18 cellular contexts compared by ENCODE assay signal in genomic region chr5:351084-351910, GRCh38. TPM values are rescaled to one million over a fixed set of nuclear protein-coding genes. Genes with fewer than 3 reads are reported as not detected.
DNase-seq lines count a peak whose midpoint lies in the region; ATAC-seq, FAIRE-seq and TF ChIP-seq lines count a peak whose summit lies in the region.
"Had no signal": no experiment of that assay in that cellular context is flagged by ENCODE, and none has a peak within 500 bp of the region (broad histone marks: within the 10 kb centered on the region; RNA-seq: fewer than 3 reads in every experiment).

No MANE protein-coding gene starts in this region.

- H2AFZ ChIP-seq in neural progenitor cell (replicated peaks) = no peak overlapping the region

- H3K9me3 Mint-ChIP-seq in activated CD4-positive, alpha-beta memory T cell treated with anti-CD3 and anti-CD28 coated beads for 36 hours = peaks cover 3% of the 10 kb centered on the region
- H3K9me3 Mint-ChIP-seq in activated CD4-positive, alpha-beta memory T cell treated with anti-CD3 and anti-CD28 coated beads, Interleukin-2, amount 10 ng/mL, durations not matched to agents 7 days and 5 days = no peaks in the 10 kb centered on the region
- H3K9me3 Mint-ChIP-seq in neural progenitor cell = peaks cover 2% of the 10 kb centered on the region

- CTCF ChIA-PET in activated CD4-positive, alpha-beta memory T cell treated with anti-CD3 and anti-CD28 coated beads for 36 hours (lab: Charles Lee) = interaction anchor here (1.6 kb wide), 1 partner anchor 163 kb away, joined by 3 read pairs; no protein-coding TSS in a partner anchor
- CTCF ChIA-PET in activated CD4-positive, alpha-beta memory T cell treated with anti-CD3 and anti-CD28 coated beads, Interleukin-2, amount 10 ng/mL, durations not matched to agents 7 days and 5 days (lab: Charles Lee) = no interaction called here
- CTCF ChIA-PET in Panc1 (lab: Charles Lee) = no interaction called here

- POLR2A ChIA-PET in activated CD4-positive, alpha-beta memory T cell treated with anti-CD3 and anti-CD28 coated beads for 36 hours (lab: Charles Lee) = no interaction called here
- POLR2A ChIA-PET in activated CD4-positive, alpha-beta memory T cell treated with anti-CD3 and anti-CD28 coated beads, Interleukin-2, amount 10 ng/mL, durations not matched to agents 7 days and 5 days (lab: Charles Lee) = no interaction called here
- POLR2A ChIA-PET in Panc1 (lab: Charles Lee) = no interaction called here

- H3K4me1 Mint-ChIP-seq in activated CD4-positive, alpha-beta memory T cell treated with anti-CD3 and anti-CD28 coated beads for 36 hours (ENCODE audit: low read depth) = peaks cover 17% of the 10 kb centered on the region
- H3K4me1 Mint-ChIP-seq in activated CD4-positive, alpha-beta memory T cell treated with anti-CD3 and anti-CD28 coated beads, Interleukin-2, amount 10 ng/mL, durations not matched to agents 7 days and 5 days = peaks cover 19% of the 10 kb centered on the region
- H3K4me1 Mint-ChIP-seq in neural progenitor cell = peaks cover 16% of the 10 kb centered on the region

- no peak overlapping the region for H3K4me3 Mint-ChIP-seq in activated CD4-positive, alpha-beta memory T cell treated with anti-CD3 and anti-CD28 coated beads for 36 hours
- no peak overlapping the region for H3K4me3 Mint-ChIP-seq in activated CD4-positive, alpha-beta memory T cell treated with anti-CD3 and anti-CD28 coated beads, Interleukin-2, amount 10 ng/mL, durations not matched to agents 7 days and 5 days
- no peak overlapping the region for H3K4me3 Mint-ChIP-seq in neural progenitor cell

- BruUV-seq in Panc1 (replicated peaks; lab: Mats Ljungman, UMichigan) = TSS peak; percentile 52

- peaks cover 12% of the 10 kb centered on the region for H3K36me3 Mint-ChIP-seq in activated CD4-positive, alpha-beta memory T cell treated with anti-CD3 and anti-CD28 coated beads for 36 hours
- peaks cover 37% of the 10 kb centered on the region for H3K36me3 Mint-ChIP-seq in activated CD4-positive, alpha-beta memory T cell treated with anti-CD3 and anti-CD28 coated beads, Interleukin-2, amount 10 ng/mL, durations not matched to agents 7 days and 5 days (ENCODE audit: low read depth)
- H3K36me3 Mint-ChIP-seq in neural progenitor cell = no peaks in the 10 kb centered on the region

- no peaks in the 10 kb centered on the region for H3K9me3 ChIP-seq in Panc1 (ENCODE audit: control insufficient read depth, insufficient read depth, low read depth, low read length)
- H3K9me3 ChIP-seq in neural progenitor cell (ENCODE audit: low read depth) = no peaks in the 10 kb centered on the region
- no peaks in the 10 kb centered on the region for H3K9me3 ChIP-seq in gastrocnemius medialis
- no peaks in the 10 kb centered on the region for H3K9me3 ChIP-seq in kidney (ENCODE audit: control insufficient read depth in 1 of 2, low read length in 2 of 2)
- H3K9me3 ChIP-seq: A549 had no signal

- H3K4me2 ChIP-seq in neural progenitor cell = no peak overlapping the region
- H3K4me2 ChIP-seq: A549 had no signal

- TF ChIP-seq POLR2A in gastrocnemius medialis (IDR thresholded peaks at IDR 0.05) = no peak

- no peak for TF ChIP-seq CTCF in GM12865 (IDR thresholded peaks at IDR 0.05; ENCODE audit: insufficient read depth, low read depth, low read length, missing control alignments)
- TF ChIP-seq CTCF in Panc1 (IDR thresholded peaks at IDR 0.05) = no peak
- no peak for TF ChIP-seq CTCF in neural progenitor cell (IDR thresholded peaks at IDR 0.05)
- no peak for TF ChIP-seq CTCF in gastrocnemius medialis (IDR thresholded peaks at IDR 0.05 in 4 of 5, conservative IDR thresholded peaks at IDR 0.05 in 1 of 5)
- no peak for TF ChIP-seq CTCF in kidney (IDR thresholded peaks at IDR 0.05; ENCODE audit: borderline replicate concordance, extremely low read depth, insufficient read depth)

- H3K9ac ChIP-seq in neural progenitor cell (no peak overlapping the region), kidney (ENCODE audit: low read length in 2 of 2) (no peak overlapping the region)

- H3K36me3 ChIP-seq in Panc1 (ENCODE audit: control insufficient read depth, insufficient read depth, low read length) (no peaks in the 10 kb centered on the region), neural progenitor cell (no peaks in the 10 kb centered on the region), gastrocnemius medialis (no peaks in the 10 kb centered on the region), kidney (ENCODE audit: control insufficient read depth in 1 of 2, insufficient read depth in 2 of 2, low read length in 2 of 2) (no peaks in the 10 kb centered on the region)

- H3K4me1 ChIP-seq in Panc1 (ENCODE audit: control insufficient read depth, insufficient read depth, low read length) (no peaks in the 10 kb centered on the region), neural progenitor cell (no peaks in the 10 kb centered on the region), gastrocnemius medialis (no peaks in the 10 kb centered on the region), kidney (ENCODE audit: control insufficient read depth in 1 of 2, insufficient read depth in 1 of 2, low read depth in 1 of 2, low read length in 2 of 2) (no peaks in the 10 kb centered on the region)
- H3K4me1 ChIP-seq: A549 had no signal

- no peak overlapping the region for H3K27ac ChIP-seq in Panc1 (ENCODE audit: low read length)
- no peak overlapping the region for H3K27ac ChIP-seq in neural progenitor cell
- H3K27ac ChIP-seq in gastrocnemius medialis = no peak overlapping the region
- H3K27ac ChIP-seq in kidney (ENCODE audit: low read depth in 2 of 2, low read length in 2 of 2) = no peak overlapping the region
- H3K27ac ChIP-seq: A549, C4-2B had no signal

- no peaks in the 10 kb centered on the region for H4K20me1 ChIP-seq in neural progenitor cell (ENCODE audit: low read depth)

- H3K27me3 Mint-ChIP-seq in activated CD4-positive, alpha-beta memory T cell treated with anti-CD3 and anti-CD28 coated beads for 36 hours = peaks cover 27% of the 10 kb centered on the region
- H3K27me3 Mint-ChIP-seq in activated CD4-positive, alpha-beta memory T cell treated with anti-CD3 and anti-CD28 coated beads, Interleukin-2, amount 10 ng/mL, durations not matched to agents 7 days and 5 days = no peaks in the 10 kb centered on the region
- peaks cover 8% of the 10 kb centered on the region for H3K27me3 Mint-ChIP-seq in neural progenitor cell (ENCODE audit: insufficient read depth, low read depth)

- FAIRE-seq in kidney (lab: Jason Lieb, UNC) = no peak
- FAIRE-seq: A549, GM19239 had no signal

- intact Hi-C loops in activated CD4-positive, alpha-beta memory T cell treated with anti-CD3 and anti-CD28 coated beads for 36 hours (cut with micrococcal nuclease) = no loop called here
- intact Hi-C loops in Panc1 (cut with micrococcal nuclease; ENCODE audit: unreplicated experiment) (no loop called here), gastrocnemius medialis (cut with DNase I; ENCODE audit: low total_unique reads) (no loop called here), kidney (cut with DNase I) (no loop called here)

- no peak overlapping the region for H3K4me3 ChIP-seq in GM12865 (ENCODE audit: low read depth, low read length)
- no peak overlapping the region for H3K4me3 ChIP-seq in Panc1 (ENCODE audit: low read depth in 2 of 2, low read length in 2 of 2)
- H3K4me3 ChIP-seq in neural progenitor cell = no peak overlapping the region
- H3K4me3 ChIP-seq in gastrocnemius medialis = no peak overlapping the region
- no peak overlapping the region for H3K4me3 ChIP-seq in kidney (ENCODE audit: low read length in 2 of 2)
- H3K4me3 ChIP-seq: A549 had no signal

- no peaks in the 10 kb centered on the region for H3F3A ChIP-seq in neural progenitor cell (ENCODE audit: low read depth)

- ATAC-seq in Panc1 = no peak
- no peak for ATAC-seq in GM18873 (IDR thresholded peaks at IDR 0.05; ENCODE audit: low FRiP score, unreplicated experiment)
- no peak for ATAC-seq in gastrocnemius medialis

- H3K79me2 ChIP-seq in neural progenitor cell (ENCODE audit: low read depth) = no peaks in the 10 kb centered on the region

- in situ Hi-C loops in Panc1 (cut with HindIII; ENCODE audit: low pct_unique_long_range_greater_than_20kb, low sequenced_read_pairs) = no loop called here
- in situ Hi-C loops in gastrocnemius medialis (cut with MboI; ENCODE audit: low sequenced_read_pairs in 4 of 4) = no loop called here

- peak overlapping the region; percentile 52 for H3K27ac Mint-ChIP-seq in activated CD4-positive, alpha-beta memory T cell treated with anti-CD3 and anti-CD28 coated beads for 36 hours
- H3K27ac Mint-ChIP-seq in activated CD4-positive, alpha-beta memory T cell treated with anti-CD3 and anti-CD28 coated beads, Interleukin-2, amount 10 ng/mL, durations not matched to agents 7 days and 5 days = no peak overlapping the region
- H3K27ac Mint-ChIP-seq in neural progenitor cell = peak overlapping the region; percentile 47

- DNase-seq in activated CD4-positive, alpha-beta memory T cell treated with anti-CD3 and anti-CD28 coated beads for 36 hours = no peak
- DNase-seq in activated CD4-positive, alpha-beta memory T cell treated with anti-CD3 and anti-CD28 coated beads, Interleukin-2, amount 10 ng/mL, durations not matched to agents 7 days and 5 days = no peak
- DNase-seq in GM12865 (ENCODE audit: low read depth) (peak; percentile 55), Panc1 (ENCODE audit: low read depth, low spot score) (no peak), neural progenitor cell (ENCODE audit: low spot score) (no peak), gastrocnemius medialis (no peak), kidney (no peak)
- DNase-seq: DMS 273 treated with DMSO at 0.1 percent for 48 hours, GDM1, KBM-7, MV-4-11, NCI-H1417, NCI-H1930, SHP77 treated with DMSO at 0.1 percent for 48 hours had no signal

- H3K27me3 ChIP-seq in Panc1 (ENCODE audit: control insufficient read depth, insufficient read depth, low read length) (no peaks in the 10 kb centered on the region), neural progenitor cell (no peaks in the 10 kb centered on the region), gastrocnemius medialis (peaks cover 11 to 39% (median 30%) of the 10 kb centered on the region in 3 donors)

RNA-seq across cellular contexts. Expression of gene AHRR, which starts 29.8 kb away (rescaled TPM):
- total RNA-seq in activated CD4-positive, alpha-beta memory T cell treated with anti-CD3 and anti-CD28 coated beads for 36 hours = 10 to 100 TPM; 16.7 to 16.8 TPM
- 10 to 100 TPM; 23.6 to 24.6 TPM for total RNA-seq in activated CD4-positive, alpha-beta memory T cell treated with anti-CD3 and anti-CD28 coated beads, Interleukin-2, amount 10 ng/mL, durations not matched to agents 7 days and 5 days
- total RNA-seq in Panc1 (2021; ENCODE audit: unreplicated experiment) (23.6 TPM), neural progenitor cell (ENCODE audit: low replicate concordance) (0.34 and 0.68 TPM in 2 replicates), gastrocnemius medialis (1 to 10 TPM in 1 of 4 donors, under 1 TPM in 2, not detected in 1; 0.05 to 1.3 (median 0.18) TPM), kidney (1.7 TPM)
- polyA plus RNA-seq in Panc1 (2012; ENCODE audit: insufficient read length) = 29.3 TPM
- polyA plus RNA-seq in kidney (ENCODE audit: insufficient read depth, low read depth, low replicate concordance) = 0.71 TPM
